1 cellular context compared by ENCODE assay signal in genomic region chr17:60139438-60140285, GRCh38.
TF ChIP-seq lines count a peak whose summit lies in the region.

No MANE protein-coding gene starts in this region.

TF ChIP-seq in HepG2, 621 proteins besides CTCF, POLR2A, EP300 and RAD21 (continued from another document and continues in another):
- TF ChIP-seq IRF9 (CRISPR knock-in tag; IDR thresholded peaks at IDR 0.05; ENCODE audit: borderline replicate concordance) (peak; percentile 99), TCF12 (IDR thresholded peaks at IDR 0.05) (no peak), TCF12 (CRISPR knock-in tag; IDR thresholded peaks at IDR 0.05) (peak; percentile 82; the same call in 1 of the 2 replicates), TFDP2 (CRISPR knock-in tag; IDR thresholded peaks at IDR 0.05) (peak; percentile 72), GABPB1 (CRISPR knock-in tag; IDR thresholded peaks at IDR 0.05) (peak; percentile 91), CERS6 (CRISPR knock-in tag; IDR thresholded peaks at IDR 0.05) (peak; percentile 61; the same call in 1 of the 2 replicates), TGIF2 (CRISPR knock-in tag; IDR thresholded peaks at IDR 0.05) (peak; percentile 97), CCAR2 (optimal IDR thresholded peaks at IDR 0.05; ENCODE audit: low read depth, low read length) (no peak), ZNF34 (CRISPR knock-in tag; IDR thresholded peaks at IDR 0.05; ENCODE audit: borderline replicate concordance) (no peak; the same call in 1 of the 2 replicates), ZNF431 (CRISPR knock-in tag; IDR thresholded peaks at IDR 0.05; ENCODE audit: borderline replicate concordance, low read depth) (peak; percentile 97), MAF1 (CRISPR knock-in tag; IDR thresholded peaks at IDR 0.05; ENCODE audit: borderline replicate concordance) (peak; percentile 94; the same call in 1 of the 2 replicates), ZKSCAN1 (IDR thresholded peaks at IDR 0.05; ENCODE audit: low read length) (0 out of 2 replicates have a peak, but pooled peaks have one; percentile 15), NFE2L1 (CRISPR knock-in tag; IDR thresholded peaks at IDR 0.05; ENCODE audit: borderline replicate concordance) (peak; percentile 31; the same call in 1 of the 2 replicates), PITX1 (CRISPR knock-in tag; IDR thresholded peaks at IDR 0.05) (peak; percentile 91), ZFX (CRISPR knock-in tag; IDR thresholded peaks at IDR 0.05; ENCODE audit: low read depth) (peak; percentile 27; the same call in 1 of the 2 replicates), KMT2B (CRISPR knock-in tag; IDR thresholded peaks at IDR 0.05) (peak; percentile 92), JUNB (CRISPR knock-in tag; IDR thresholded peaks at IDR 0.05; ENCODE audit: borderline replicate concordance) (no peak), BCL3 (CRISPR knock-in tag; IDR thresholded peaks at IDR 0.05) (peak; percentile 96), ATRX (CRISPR knock-in tag; IDR thresholded peaks at IDR 0.05; ENCODE audit: borderline replicate concordance) (no peak), ZNF704 (CRISPR knock-in tag; IDR thresholded peaks at IDR 0.05; ENCODE audit: borderline replicate concordance) (0 out of 2 replicates have a peak, but pooled peaks have one; percentile 68), ZNF362 (CRISPR knock-in tag; IDR thresholded peaks at IDR 0.05; ENCODE audit: borderline replicate concordance) (peak; percentile 75; the same call in 1 of the 2 replicates), WIZ (CRISPR knock-in tag; IDR thresholded peaks at IDR 0.05) (peak; percentile 100), ZNF740 (CRISPR knock-in tag; IDR thresholded peaks at IDR 0.05) (peak; percentile 87; the same call in 1 of the 2 replicates), ATF5 (CRISPR knock-in tag; IDR thresholded peaks at IDR 0.05; ENCODE audit: low read depth) (peak; percentile 92; the same call in 1 of the 2 replicates), KLF12 (CRISPR knock-in tag; IDR thresholded peaks at IDR 0.05; ENCODE audit: borderline replicate concordance) (peak; percentile 100), ZNF577 (CRISPR knock-in tag; IDR thresholded peaks at IDR 0.05; ENCODE audit: borderline replicate concordance, low read depth) (no peak), RXRB (CRISPR knock-in tag; IDR thresholded peaks at IDR 0.05; ENCODE audit: borderline replicate concordance) (peak; percentile 83), ZNF441 (CRISPR knock-in tag; IDR thresholded peaks at IDR 0.05; ENCODE audit: borderline replicate concordance) (peak; percentile 95), ZFP82 (CRISPR knock-in tag; IDR thresholded peaks at IDR 0.05; ENCODE audit: borderline replicate concordance) (no peak; the same call in 1 of the 2 replicates), PRDM15 (CRISPR knock-in tag; IDR thresholded peaks at IDR 0.05) (no peak), ERF (CRISPR knock-in tag; IDR thresholded peaks at IDR 0.05) (peak; percentile 100), GATAD2A (CRISPR knock-in tag; IDR thresholded peaks at IDR 0.05) (peak; percentile 74), ZBTB44 (CRISPR knock-in tag; IDR thresholded peaks at IDR 0.05) (peak; percentile 99), ZBTB26 (CRISPR knock-in tag; IDR thresholded peaks at IDR 0.05; ENCODE audit: borderline replicate concordance) (peak; percentile 95), KLF11 (CRISPR knock-in tag; IDR thresholded peaks at IDR 0.05) (peak; percentile 100), TAF15 (IDR thresholded peaks at IDR 0.05; ENCODE audit: low read depth, low read length, poor library complexity, severe bottlenecking) (no peak), THAP9 (CRISPR knock-in tag; IDR thresholded peaks at IDR 0.05; ENCODE audit: borderline replicate concordance) (peak; percentile 83), MEIS2 (CRISPR knock-in tag; IDR thresholded peaks at IDR 0.05) (peak; percentile 98), ZNF274 (CRISPR knock-in tag; IDR thresholded peaks at IDR 0.05) (peak; percentile 99), RBM39 (IDR thresholded peaks at IDR 0.05; ENCODE audit: low read depth, low read length, poor library complexity, severe bottlenecking) (peak; percentile 33), ZNF30 (CRISPR knock-in tag; IDR thresholded peaks at IDR 0.05) (peak; percentile 94; the same call in 1 of the 2 replicates), MEIS1 (CRISPR knock-in tag; IDR thresholded peaks at IDR 0.05; ENCODE audit: borderline replicate concordance) (peak; percentile 59; the same call in 1 of the 2 replicates)
